10 cellular contexts compared by ENCODE assay signal in genomic region chr18:51149605-51150429, GRCh38. TPM values are rescaled to one million over a fixed set of nuclear protein-coding genes. Genes with fewer than 3 reads are reported as not detected.
DNase-seq lines count a peak whose midpoint lies in the region; ATAC-seq and TF ChIP-seq lines count a peak whose summit lies in the region.
"Had no signal": no experiment of that assay in that cellular context is flagged by ENCODE, and none has a peak within 500 bp of the region (broad histone marks: within the 10 kb centered on the region; RNA-seq: fewer than 3 reads in every experiment).

No MANE protein-coding gene starts in this region.

- no peaks in the 10 kb centered on the region for H3K79me2 ChIP-seq in OCI-LY1 (ENCODE audit: insufficient read depth, low read length)
- H3K79me2 ChIP-seq in smooth muscle cell (ENCODE audit: low read depth), result no peaks in the 10 kb centered on the region

- H3K4me1 ChIP-seq in OCI-LY1 (ENCODE audit: insufficient read depth, low read length, severe bottlenecking) (peaks cover 64% of the 10 kb centered on the region), smooth muscle cell (ENCODE audit: low read depth) (no peaks in the 10 kb centered on the region)
- H3K4me1 ChIP-seq: transverse colon had no signal

- H3K36me3 Mint-ChIP-seq in naive thymus-derived CD8-positive, alpha-beta T cell, result no peaks in the 10 kb centered on the region

- peak overlapping the region in 5 of 10 donors; percentile 1 to 83 (median 11) for H3K27ac Mint-ChIP-seq in naive thymus-derived CD8-positive, alpha-beta T cell

- intact Hi-C loops in posterior cingulate gyrus (cut with DNase I), result no loop called here

- 79% methylated on average over 9 of the region's 9 CpGs for WGBS in smooth muscle cell (ENCODE audit: low lambda C conversion rate)

- H3K27me3 Mint-ChIP-seq in naive thymus-derived CD8-positive, alpha-beta T cell, result no peaks in the 10 kb centered on the region

- H3K4me3 Mint-ChIP-seq in naive thymus-derived CD8-positive, alpha-beta T cell, result no peak overlapping the region

- H3K9me3 ChIP-seq in OCI-LY1 (ENCODE audit: low read length) (no peaks in the 10 kb centered on the region), smooth muscle cell (replicated peaks; ENCODE audit: low read depth) (no peaks in the 10 kb centered on the region), WERI-Rb-1 (ENCODE audit: severe bottlenecking) (peaks cover 2% of the 10 kb centered on the region)
- H3K9me3 ChIP-seq: transverse colon had no signal

- H4K20me1 ChIP-seq in OCI-LY1 (ENCODE audit: insufficient read depth, low read length) (no peaks in the 10 kb centered on the region), smooth muscle cell (ENCODE audit: low read depth) (no peaks in the 10 kb centered on the region)

- no peaks in the 10 kb centered on the region for H3K9me3 Mint-ChIP-seq in naive thymus-derived CD8-positive, alpha-beta T cell

- no peaks in the 10 kb centered on the region for H3K9me2 ChIP-seq in OCI-LY1 (ENCODE audit: low read depth, low read length)

- DNase-seq in activated CD4-positive, alpha-beta T cell treated with anti-CD3 and anti-CD28 coated beads for 4 hours, result peak; percentile 28 to 31
- no peak for DNase-seq in activated CD4-positive, alpha-beta T cell treated with anti-CD3 and anti-CD28 coated beads, Interleukin-2, amount 50 U/mL, for 1 hour
- DNase-seq in epithelial cell of prostate (ENCODE audit: low read depth, low spot score) (peak; percentile 27), smooth muscle cell (lab: John Stamatoyannopoulos, UW; ENCODE audit: unreplicated experiment) (no peak), posterior cingulate gyrus (no peak), WERI-Rb-1 (no peak)
- DNase-seq in naive thymus-derived CD8-positive, alpha-beta T cell, result no peak
- DNase-seq: AML-193, transverse colon had no signal

- no peak for ATAC-seq in naive thymus-derived CD8-positive, alpha-beta T cell

- TF ChIP-seq CTCF in OCI-LY1 (IDR thresholded peaks at IDR 0.05; ENCODE audit: low read length), result no peak
- no peak for TF ChIP-seq CTCF in smooth muscle cell (IDR thresholded peaks at IDR 0.05; ENCODE audit: borderline replicate concordance, insufficient read depth, poor library complexity, severe bottlenecking)
- no peak for TF ChIP-seq CTCF in WERI-Rb-1 (IDR thresholded peaks at IDR 0.05; ENCODE audit: low read depth, low read length)

- H3K27ac ChIP-seq in OCI-LY1 (ENCODE audit: low read depth, low read length, poor library complexity, severe bottlenecking) (peak overlapping the region; percentile 99), epithelial cell of prostate (no peak overlapping the region), smooth muscle cell (ENCODE audit: low read depth) (peak overlapping the region; percentile 30), WERI-Rb-1 (no peak overlapping the region)
- H3K27ac ChIP-seq: transverse colon had no signal

- peaks cover 22 to 43% (median 31%) of the 10 kb centered on the region in 4 donors for H3K4me1 Mint-ChIP-seq in naive thymus-derived CD8-positive, alpha-beta T cell

- H3K27me3 ChIP-seq in OCI-LY1 (ENCODE audit: insufficient read depth, low read length) (no peaks in the 10 kb centered on the region), smooth muscle cell (ENCODE audit: low read depth) (no peaks in the 10 kb centered on the region), WERI-Rb-1 (ENCODE audit: insufficient read depth, low read depth, severe bottlenecking) (no peaks in the 10 kb centered on the region)
- H3K27me3 ChIP-seq: transverse colon had no signal

- H2AFZ ChIP-seq in OCI-LY1 (ENCODE audit: low read length) (no peak overlapping the region), smooth muscle cell (ENCODE audit: low read depth) (no peak overlapping the region)

- H3F3A ChIP-seq in OCI-LY1 (ENCODE audit: insufficient read depth, low read length), result peaks cover 16% of the 10 kb centered on the region
- no peaks in the 10 kb centered on the region for H3F3A ChIP-seq in smooth muscle cell (ENCODE audit: low read depth)

- POLR2A ChIA-PET in naive thymus-derived CD8-positive, alpha-beta T cell (lab: Charles Lee), result interaction anchor here (1.4 to 1.5 kb wide), 2 partner anchors 46 to 48 kb away, joined by 4 to 6 read pairs; partner anchors contain the start of gene MEX3C

- H3K4me2 ChIP-seq in OCI-LY1 (ENCODE audit: low read length), result no peak overlapping the region
- H3K4me2 ChIP-seq in smooth muscle cell, result no peak overlapping the region

- H3K36me3 ChIP-seq in OCI-LY1 (ENCODE audit: insufficient read depth, low read length) (no peaks in the 10 kb centered on the region), smooth muscle cell (ENCODE audit: low read depth) (no peaks in the 10 kb centered on the region), WERI-Rb-1 (no peaks in the 10 kb centered on the region)
- H3K36me3 ChIP-seq: transverse colon had no signal

- H3K9ac ChIP-seq in OCI-LY1 (ENCODE audit: low read length) (no peak overlapping the region), smooth muscle cell (ENCODE audit: low read depth) (no peak overlapping the region)

- H3K4me3 ChIP-seq in OCI-LY1 (ENCODE audit: low read depth, low read length, poor library complexity, severe bottlenecking) (no peak overlapping the region), smooth muscle cell (no peak overlapping the region), WERI-Rb-1 (ENCODE audit: low read depth, low read length) (no peak overlapping the region)
- H3K4me3 ChIP-seq: transverse colon had no signal

RNA-seq across cellular contexts. Expression of gene MEX3C, which starts 47.7 kb away (rescaled TPM):
- total RNA-seq in smooth muscle cell, result 81.4 and 97.4 TPM in 2 replicates
- 28.7 and 34.4 TPM in 2 replicates for polyA plus RNA-seq in smooth muscle cell
- 10 to 100 TPM; 54.3 to 57.6 TPM for total RNA-seq in naive thymus-derived CD8-positive, alpha-beta T cell
- polyA plus RNA-seq in naive thymus-derived CD8-positive, alpha-beta T cell, result 1 to 10 TPM; 1.7 to 7.4 (median 6.9) TPM

Comparison
In these comparisons a context has a peak if more than half of its experiments do, and no peak if none do; other contexts are left out.
1. DNase-seq: peak in activated CD4-positive, alpha-beta T cell treated with anti-CD3 and anti-CD28 coated beads for 4 hours (2 of 2) and epithelial cell of prostate (single experiment); none in activated CD4-positive, alpha-beta T cell treated with anti-CD3 and anti-CD28 coated beads, Interleukin-2, amount 50 U/mL, for 1 hour (single experiment), smooth muscle cell (single experiment), naive thymus-derived CD8-positive, alpha-beta T cell (0 of 10), posterior cingulate gyrus (0 of 10) and WERI-Rb-1 (single experiment).
2. H3K27ac ChIP-seq: peak in OCI-LY1 (single experiment) and smooth muscle cell (single experiment); none in epithelial cell of prostate (single experiment) and WERI-Rb-1 (single experiment).